In genomic region chr2:190501702-190502407, GRCh38 we compare ENCODE assay signal across 20 cellular contexts. TPM values are rescaled to one million over a fixed set of nuclear protein-coding genes. Genes with fewer than 3 reads are reported as not detected.
DNase-seq lines count a peak whose midpoint lies in the region; ATAC-seq and TF ChIP-seq lines count a peak whose summit lies in the region.
"Had no signal": no experiment of that assay in that cellular context is flagged by ENCODE, and none has a peak within 500 bp of the region (broad histone marks: within the 10 kb centered on the region; RNA-seq: fewer than 3 reads in every experiment).

No MANE protein-coding gene starts in this region.

- peak overlapping the region; percentile 73 for H2BK5ac ChIP-seq in IMR-90 (ENCODE audit: low read depth, low read length, poor library complexity, severe bottlenecking)

- peaks cover 9% of the 10 kb centered on the region for H3K9me1 ChIP-seq in IMR-90 (ENCODE audit: insufficient read depth, low read length)

- peak overlapping the region in 1 of 2 experiments; percentile 17; a peak in 3 of 4 replicates for H4K8ac ChIP-seq in IMR-90 (ENCODE audit: low read depth in 2 of 2, low read length in 2 of 2)

- peaks cover 25% of the 10 kb centered on the region for H3K4me1 ChIP-seq in IMR-90 (ENCODE audit: control insufficient read depth, insufficient read depth, low read length)
- peaks cover 10% of the 10 kb centered on the region for H3K4me1 ChIP-seq in upper lobe of right lung
- H3K4me1 ChIP-seq: gastrocnemius medialis, psoas muscle had no signal

- CTCF ChIA-PET in IMR-90 (lab: Yijun Ruan, JAX) = interaction anchor here (1.5 kb wide), 1 partner anchor 24 kb away, joined by 3 read pairs; no protein-coding TSS in a partner anchor

- no peaks in the 10 kb centered on the region for H4K20me1 ChIP-seq in IMR-90 (ENCODE audit: insufficient read depth, low read length)
- H4K20me1 ChIP-seq: BLaER1 had no signal

- H3K36me3 ChIP-seq in IMR-90 (ENCODE audit: control insufficient read depth, insufficient read depth, low read length) (peaks cover 6% of the 10 kb centered on the region; the same call in 1 of the 2 replicates), upper lobe of right lung (peaks cover 65% of the 10 kb centered on the region)
- H3K36me3 ChIP-seq: gastrocnemius medialis had no signal

- in situ Hi-C loops in IMR-90 (cut with MboI; ENCODE audit: low sequenced_read_pairs) = loop anchor here (10.0 kb wide), 1 partner anchor 87 kb away; no protein-coding TSS in a partner anchor

- H3K23ac ChIP-seq in IMR-90 (ENCODE audit: low read depth, low read length) = peak overlapping the region; percentile 31; the same call in 1 of the 2 replicates

- DNase-seq in activated naive CD4-positive, alpha-beta T cell treated with Interleukin-2 at 50 U/mL for 16 hours = no peak
- peak; percentile 25 for DNase-seq in IMR-90
- DNase-seq in fibroblast of peridontal ligament (ENCODE audit: extremely low read depth) = peak; percentile 21
- DNase-seq in upper lobe of right lung = no peak
- no peak for DNase-seq in iPS-NIHi7 (ENCODE audit: extremely low spot score)
- no peak for DNase-seq in NCI-H510A treated with DMSO at 0.1 percent for 48 hours (lab: John Stamatoyannopoulos, UW)
- DNase-seq: gastrocnemius medialis; hippocampal formation; islet precursor cell; NCI-H1436; psoas muscle; stimulated activated naive CD4-positive, alpha-beta T cell; T1000 had no signal

- no peak for TF ChIP-seq POLR2A in IMR-90 (IDR thresholded peaks at IDR 0.05; ENCODE audit: low read depth, low read length)

- no peaks in the 10 kb centered on the region for H3K27me3 ChIP-seq in IMR-90 (ENCODE audit: control insufficient read depth, insufficient read depth, low read length)
- no peaks in the 10 kb centered on the region for H3K27me3 ChIP-seq in upper lobe of right lung
- H3K27me3 ChIP-seq: BLaER1, gastrocnemius medialis had no signal

- dilution Hi-C loops in IMR-90 (cut with HindIII; ENCODE audit: low sequenced_read_pairs, unreplicated experiment) = no loop called here

- H2BK20ac ChIP-seq in IMR-90 (ENCODE audit: low read depth, low read length) = peak overlapping the region; percentile 48

- POLR2A ChIA-PET in IMR-90 (lab: Charles Lee; ENCODE audit: unreplicated experiment) = no interaction called here

- peaks cover 33% of the 10 kb centered on the region for H3K4me1 Mint-ChIP-seq in activated naive CD4-positive, alpha-beta T cell treated with anti-CD3 and anti-CD28 coated beads, Interleukin-2, amount 50 U/mL, for 24 hours

- H3K4me2 ChIP-seq in IMR-90 (ENCODE audit: low read depth, low read length) = peak overlapping the region; percentile 79; the same call in 1 of the 2 replicates
- H3K4me2 ChIP-seq: BLaER1 had no signal

- H2AFZ ChIP-seq in IMR-90 (replicated peaks; ENCODE audit: low read length, poor library complexity) = no peak overlapping the region

- no peak overlapping the region; the same call in 1 of the 2 replicates for H2AK5ac ChIP-seq in IMR-90 (ENCODE audit: low read depth, low read length)

- no peaks in the 10 kb centered on the region for H3K27me3 Mint-ChIP-seq in activated naive CD4-positive, alpha-beta T cell treated with anti-CD3 and anti-CD28 coated beads, Interleukin-2, amount 50 U/mL, for 24 hours
- H3K27me3 Mint-ChIP-seq: activated naive CD8-positive, alpha-beta T cell; type B pancreatic cell had no signal

- no peak for TF ChIP-seq CTCF in IMR-90 (conservative IDR thresholded peaks at IDR 0.05; ENCODE audit: low read depth, low read length)
- no peak for TF ChIP-seq CTCF in upper lobe of right lung (IDR thresholded peaks at IDR 0.05)

- H3K56ac ChIP-seq in IMR-90 (ENCODE audit: extremely low read depth, insufficient read depth, low read length) = no peak overlapping the region

- peak overlapping the region; percentile 56 for H3K27ac Mint-ChIP-seq in activated naive CD4-positive, alpha-beta T cell treated with anti-CD3 and anti-CD28 coated beads, Interleukin-2, amount 50 U/mL, for 24 hours
- H3K27ac Mint-ChIP-seq: type B pancreatic cell, WTC11 had no signal

- H3K14ac ChIP-seq in IMR-90 (replicated peaks; ENCODE audit: low read depth, low read length) = peak overlapping the region; percentile 59

- peak overlapping the region; percentile 22; the same call in 1 of the 2 replicates for H4K91ac ChIP-seq in IMR-90 (ENCODE audit: insufficient read depth, low read depth, low read length)

- peak overlapping the region; percentile 31; the same call in 1 of the 2 replicates for H3K4ac ChIP-seq in IMR-90 (ENCODE audit: low read depth, low read length)

- H2AK9ac ChIP-seq in IMR-90 (replicated peaks; ENCODE audit: low read depth, low read length, poor library complexity) = no peak overlapping the region

- 0 out of 4 replicates have a peak, but pooled peaks cover 0 to 2% of the 10 kb centered on the region in 2 experiments for H3K79me1 ChIP-seq in IMR-90 (ENCODE audit: low read depth in 1 of 2, low read length in 2 of 2)

- H3K9me3 Mint-ChIP-seq in activated naive CD4-positive, alpha-beta T cell treated with anti-CD3 and anti-CD28 coated beads, Interleukin-2, amount 50 U/mL, for 24 hours = no peaks in the 10 kb centered on the region
- H3K9me3 Mint-ChIP-seq: type B pancreatic cell, WTC11 had no signal

- ATAC-seq in IMR-90 (ENCODE audit: low read depth) (peak; percentile 61), upper lobe of right lung (no peak), HG02798 (IDR thresholded peaks at IDR 0.05; ENCODE audit: poor library complexity, unreplicated experiment) (no peak)
- ATAC-seq: gastrocnemius medialis, psoas muscle, WTC11 had no signal

- peak overlapping the region; percentile 84; the same call in 1 of the 2 replicates for H3K18ac ChIP-seq in IMR-90 (ENCODE audit: low read depth, low read length)

- H3K4me3 Mint-ChIP-seq in activated naive CD4-positive, alpha-beta T cell treated with anti-CD3 and anti-CD28 coated beads, Interleukin-2, amount 50 U/mL, for 24 hours = no peak overlapping the region
- H3K4me3 Mint-ChIP-seq: activated naive CD8-positive, alpha-beta T cell; type B pancreatic cell; WTC11 had no signal

- BruUV-seq in IMR-90 (replicated peaks; lab: Mats Ljungman, UMichigan) = no TSS peak

- H4K5ac ChIP-seq in IMR-90 (ENCODE audit: low read depth, low read length) = no peak overlapping the region; the same call in 1 of the 2 replicates

- intact Hi-C loops in IMR-90 (cut with micrococcal nuclease) = no loop called here
- intact Hi-C loops in upper lobe of right lung (cut with DNase I) = no loop called here

- H3K36me3 Mint-ChIP-seq in activated naive CD4-positive, alpha-beta T cell treated with anti-CD3 and anti-CD28 coated beads, Interleukin-2, amount 50 U/mL, for 24 hours = peaks cover 20% of the 10 kb centered on the region
- H3K36me3 Mint-ChIP-seq: WTC11 had no signal

- no peak for TF ChIP-seq RAD21 in IMR-90 (IDR thresholded peaks at IDR 0.05; ENCODE audit: low read length)

- peak overlapping the region; percentile 46; the same call in 1 of the 2 replicates for H3K27ac ChIP-seq in IMR-90 (ENCODE audit: insufficient read depth, low read length)
- peak overlapping the region; percentile 2 for H3K27ac ChIP-seq in upper lobe of right lung
- H3K27ac ChIP-seq: BLaER1, gastrocnemius medialis, psoas muscle had no signal

- no peak overlapping the region for H3K9ac ChIP-seq in IMR-90 (ENCODE audit: low read depth, low read length)
- H3K9ac ChIP-seq: BLaER1 had no signal

- H3K9me3 ChIP-seq in IMR-90 (ENCODE audit: control insufficient read depth, insufficient read depth, low read length) = no peaks in the 10 kb centered on the region
- H3K9me3 ChIP-seq in upper lobe of right lung = no peaks in the 10 kb centered on the region
- H3K9me3 ChIP-seq: BLaER1, gastrocnemius medialis, psoas muscle had no signal

- no CpG with 5 or more reads among the region's 3 CpGs for WGBS in IMR-90 (ENCODE audit: extremely low coverage in 2 of 2, insufficient read length in 1 of 2), 2 experiments

- peak overlapping the region; percentile 57; the same call in 1 of the 2 replicates for H2BK120ac ChIP-seq in IMR-90 (ENCODE audit: low read depth, low read length)

- no peak overlapping the region for H3K4me3 ChIP-seq in IMR-90 (ENCODE audit: insufficient read depth, low read depth, low read length)
- no peak overlapping the region for H3K4me3 ChIP-seq in upper lobe of right lung
- H3K4me3 ChIP-seq: BLaER1, gastrocnemius medialis, lung, psoas muscle had no signal

- H2BK15ac ChIP-seq in IMR-90 (ENCODE audit: low read depth, low read length) = peak overlapping the region; percentile 53; the same call in 1 of the 3 replicates

TF ChIP-seq in IMR-90, 13 proteins besides CTCF, POLR2A, EP300 and RAD21 (continues in another document):
- TF ChIP-seq BHLHE40 (IDR thresholded peaks at IDR 0.05; ENCODE audit: low read depth, low read length) = no peak
- TF ChIP-seq MAZ (IDR thresholded peaks at IDR 0.05; ENCODE audit: borderline replicate concordance, low read depth, low read length) = no peak
- TF ChIP-seq ELK1 (IDR thresholded peaks at IDR 0.05; ENCODE audit: borderline replicate concordance, low read depth, low read length) = no peak
- no peak for TF ChIP-seq MXI1 (IDR thresholded peaks at IDR 0.05; ENCODE audit: borderline replicate concordance, low read depth, low read length)
- no peak for TF ChIP-seq USF2 (IDR thresholded peaks at IDR 0.05; ENCODE audit: low read depth, low read length)
- no peak for TF ChIP-seq CEBPB (IDR thresholded peaks at IDR 0.05; ENCODE audit: low read depth, low read length)
- TF ChIP-seq FOS (IDR thresholded peaks at IDR 0.05; ENCODE audit: low read depth, low read length) = no peak; the same call in 1 of the 2 replicates
- TF ChIP-seq NFE2L2 (IDR thresholded peaks at IDR 0.05; ENCODE audit: low read depth, low read length) = no peak
- TF ChIP-seq MAFK (IDR thresholded peaks at IDR 0.05; ENCODE audit: low read depth, low read length) = no peak

RNA-seq across cellular contexts. Expression of gene NEMP2, which starts 32.7 kb away (rescaled TPM):
- total RNA-seq in IMR-90 (2012; rRNA removed) (1.3 and 2.2 TPM in 2 replicates), upper lobe of right lung (8.0 TPM)
- polyA plus RNA-seq in IMR-90 (2012; rRNA removed) = 0.83 and 1.1 TPM in 2 replicates
- polyA plus RNA-seq in IMR-90 (2012; cell fraction: cytosol; rRNA removed) = 0.24 and 0.45 TPM in 2 replicates
- polyA plus RNA-seq in IMR-90 (2012; cell fraction: nucleus; rRNA removed; ENCODE audit: low replicate concordance) = 0.12 and 0.85 TPM in 2 replicates

Comparison
In these comparisons a context has a peak if more than half of its experiments do, and no peak if none do; other contexts are left out.
1. DNase-seq: peak in IMR-90 (single experiment) and fibroblast of peridontal ligament (single experiment); none in activated naive CD4-positive, alpha-beta T cell treated with Interleukin-2 at 50 U/mL for 16 hours (single experiment), upper lobe of right lung (single experiment), iPS-NIHi7 (single experiment) and NCI-H510A treated with DMSO at 0.1 percent for 48 hours (single experiment).